1 cellular context compared by ENCODE assay signal in the genomic region with DNA sequence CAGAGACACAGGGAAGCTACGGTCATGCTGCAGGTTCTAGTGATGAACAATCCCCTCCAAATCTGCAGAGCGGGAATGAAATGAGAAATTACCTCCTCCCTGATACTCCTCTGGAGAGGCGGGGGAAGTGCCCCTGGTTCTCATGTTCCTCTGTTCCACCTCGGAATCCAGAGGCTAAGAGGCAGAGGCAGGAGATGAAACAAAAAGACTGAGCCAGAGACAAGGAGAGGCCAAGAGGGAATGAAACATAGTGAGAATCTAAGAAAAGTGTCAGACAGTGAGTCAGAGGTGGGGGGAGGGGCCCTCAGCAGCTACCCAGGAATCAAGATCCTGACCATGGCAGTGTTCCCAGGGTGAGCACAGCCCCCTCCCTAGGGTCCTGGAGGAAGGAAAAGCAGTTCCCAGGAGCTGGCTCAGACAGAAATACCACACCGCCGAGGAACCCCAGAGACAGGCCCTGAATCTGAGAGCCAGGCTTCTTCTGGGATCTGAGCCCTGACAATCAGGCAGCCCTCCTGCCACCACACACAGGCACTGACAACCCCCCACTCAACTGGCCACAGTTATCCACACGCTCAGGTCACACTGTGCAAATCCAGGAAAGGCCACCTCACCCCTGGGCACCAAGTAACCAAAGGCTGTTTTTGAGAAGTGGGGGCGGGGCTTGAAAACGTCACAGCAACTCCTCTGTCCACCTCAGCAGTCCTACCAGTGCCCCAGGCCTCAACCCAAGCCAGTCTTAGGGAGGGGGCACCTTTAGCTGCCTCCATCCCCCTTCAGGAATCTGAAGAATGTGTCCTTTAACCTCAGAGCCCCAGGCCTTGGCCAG.
TF ChIP-seq lines count a peak whose summit lies in the region.

No MANE protein-coding gene starts in this region.

TF ChIP-seq in K562, 482 proteins besides CTCF, POLR2A, EP300 and RAD21 (continued from another document and continues in another):
- TF ChIP-seq LEF1 (IDR thresholded peaks at IDR 0.05) (peak; percentile 89), ETV1 (tag; conservative IDR thresholded peaks at IDR 0.05; ENCODE audit: low read depth) (no peak), SLC30A9 (CRISPR knock-in tag; IDR thresholded peaks at IDR 0.05) (no peak), NCOA2 (IDR thresholded peaks at IDR 0.05; ENCODE audit: partially characterized antibody in 2 of 2) (no peak), SNRNP70 (optimal IDR thresholded peaks at IDR 0.05; ENCODE audit: low read depth, low read length) (no peak), SMAD1 (IDR thresholded peaks at IDR 0.05; ENCODE audit: low read depth, low read length, partially characterized antibody) (no peak), MEF2D (tag; conservative IDR thresholded peaks at IDR 0.05; ENCODE audit: low read depth) (no peak), ZNF561 (CRISPR knock-in tag; conservative IDR thresholded peaks at IDR 0.05) (no peak), PHF21A (IDR thresholded peaks at IDR 0.05; ENCODE audit: borderline replicate concordance, low read depth) (no peak), SUPT5H (IDR thresholded peaks at IDR 0.05) (no peak), ZFPM2 (CRISPR knock-in tag; IDR thresholded peaks at IDR 0.05) (no peak), POLR2G (IDR thresholded peaks at IDR 0.05; ENCODE audit: low read depth, low read length) (peak; percentile 18; the same call in 1 of the 2 replicates), ZNF445 (CRISPR knock-in tag; IDR thresholded peaks at IDR 0.05; ENCODE audit: low read depth) (no peak), STAG1 (CRISPR knock-in tag; IDR thresholded peaks at IDR 0.05; ENCODE audit: borderline replicate concordance) (no peak), ZNF57 (CRISPR knock-in tag; IDR thresholded peaks at IDR 0.05) (no peak), MBD2 (IDR thresholded peaks at IDR 0.05; ENCODE audit: borderline replicate concordance, low read depth) (0 out of 2 replicates have a peak, but pooled peaks have one; percentile 32), GABPB2 (CRISPR knock-in tag; conservative IDR thresholded peaks at IDR 0.05) (no peak), SIN3B (IDR thresholded peaks at IDR 0.05; ENCODE audit: low read depth) (no peak), SMARCC2 (IDR thresholded peaks at IDR 0.05; ENCODE audit: low read depth) (peak; percentile 48; the same call in 1 of the 2 replicates), MYNN (IDR thresholded peaks at IDR 0.05) (peak; percentile 56; the same call in 1 of the 2 replicates), MYNN (CRISPR knock-in tag; IDR thresholded peaks at IDR 0.05) (no peak), CHCHD3 (CRISPR knock-in tag; IDR thresholded peaks at IDR 0.05) (no peak), ARID2 (IDR thresholded peaks at IDR 0.05) (no peak), SRSF3 (IDR thresholded peaks at IDR 0.05; ENCODE audit: insufficient read depth, low read length) (no peak), JUNB (CRISPR knock-in tag; conservative IDR thresholded peaks at IDR 0.05) (0 out of 2 replicates have a peak, but pooled peaks have one; percentile 25), HNRNPK (IDR thresholded peaks at IDR 0.05; ENCODE audit: low read depth, low read length, poor library complexity, severe bottlenecking) (no peak), POLR3A (IDR thresholded peaks at IDR 0.05; ENCODE audit: borderline replicate concordance, extremely low read depth, insufficient read depth, insufficient read length) (no peak), CHD1 (IDR thresholded peaks at IDR 0.05; ENCODE audit: low read length) (no peak), PML (IDR thresholded peaks at IDR 0.05; ENCODE audit: low read length) (no peak)
- TF ChIP-seq, protein P1, sequence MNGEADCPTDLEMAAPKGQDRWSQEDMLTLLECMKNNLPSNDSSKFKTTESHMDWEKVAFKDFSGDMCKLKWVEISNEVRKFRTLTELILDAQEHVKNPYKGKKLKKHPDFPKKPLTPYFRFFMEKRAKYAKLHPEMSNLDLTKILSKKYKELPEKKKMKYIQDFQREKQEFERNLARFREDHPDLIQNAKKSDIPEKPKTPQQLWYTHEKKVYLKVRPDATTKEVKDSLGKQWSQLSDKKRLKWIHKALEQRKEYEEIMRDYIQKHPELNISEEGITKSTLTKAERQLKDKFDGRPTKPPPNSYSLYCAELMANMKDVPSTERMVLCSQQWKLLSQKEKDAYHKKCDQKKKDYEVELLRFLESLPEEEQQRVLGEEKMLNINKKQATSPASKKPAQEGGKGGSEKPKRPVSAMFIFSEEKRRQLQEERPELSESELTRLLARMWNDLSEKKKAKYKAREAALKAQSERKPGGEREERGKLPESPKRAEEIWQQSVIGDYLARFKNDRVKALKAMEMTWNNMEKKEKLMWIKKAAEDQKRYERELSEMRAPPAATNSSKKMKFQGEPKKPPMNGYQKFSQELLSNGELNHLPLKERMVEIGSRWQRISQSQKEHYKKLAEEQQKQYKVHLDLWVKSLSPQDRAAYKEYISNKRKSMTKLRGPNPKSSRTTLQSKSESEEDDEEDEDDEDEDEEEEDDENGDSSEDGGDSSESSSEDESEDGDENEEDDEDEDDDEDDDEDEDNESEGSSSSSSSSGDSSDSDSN (IDR thresholded peaks at IDR 0.05; ENCODE audit: borderline replicate concordance in 1 of 2, low read depth in 2 of 2, low read length in 2 of 2) = peak in 1 of 2 experiments; percentile 52; a peak in 1 of 4 replicates
- TF ChIP-seq, protein P2, sequence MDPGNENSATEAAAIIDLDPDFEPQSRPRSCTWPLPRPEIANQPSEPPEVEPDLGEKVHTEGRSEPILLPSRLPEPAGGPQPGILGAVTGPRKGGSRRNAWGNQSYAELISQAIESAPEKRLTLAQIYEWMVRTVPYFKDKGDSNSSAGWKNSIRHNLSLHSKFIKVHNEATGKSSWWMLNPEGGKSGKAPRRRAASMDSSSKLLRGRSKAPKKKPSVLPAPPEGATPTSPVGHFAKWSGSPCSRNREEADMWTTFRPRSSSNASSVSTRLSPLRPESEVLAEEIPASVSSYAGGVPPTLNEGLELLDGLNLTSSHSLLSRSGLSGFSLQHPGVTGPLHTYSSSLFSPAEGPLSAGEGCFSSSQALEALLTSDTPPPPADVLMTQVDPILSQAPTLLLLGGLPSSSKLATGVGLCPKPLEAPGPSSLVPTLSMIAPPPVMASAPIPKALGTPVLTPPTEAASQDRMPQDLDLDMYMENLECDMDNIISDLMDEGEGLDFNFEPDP (CRISPR knock-in tag; IDR thresholded peaks at IDR 0.05) = no peak
- TF ChIP-seq, protein P3, sequence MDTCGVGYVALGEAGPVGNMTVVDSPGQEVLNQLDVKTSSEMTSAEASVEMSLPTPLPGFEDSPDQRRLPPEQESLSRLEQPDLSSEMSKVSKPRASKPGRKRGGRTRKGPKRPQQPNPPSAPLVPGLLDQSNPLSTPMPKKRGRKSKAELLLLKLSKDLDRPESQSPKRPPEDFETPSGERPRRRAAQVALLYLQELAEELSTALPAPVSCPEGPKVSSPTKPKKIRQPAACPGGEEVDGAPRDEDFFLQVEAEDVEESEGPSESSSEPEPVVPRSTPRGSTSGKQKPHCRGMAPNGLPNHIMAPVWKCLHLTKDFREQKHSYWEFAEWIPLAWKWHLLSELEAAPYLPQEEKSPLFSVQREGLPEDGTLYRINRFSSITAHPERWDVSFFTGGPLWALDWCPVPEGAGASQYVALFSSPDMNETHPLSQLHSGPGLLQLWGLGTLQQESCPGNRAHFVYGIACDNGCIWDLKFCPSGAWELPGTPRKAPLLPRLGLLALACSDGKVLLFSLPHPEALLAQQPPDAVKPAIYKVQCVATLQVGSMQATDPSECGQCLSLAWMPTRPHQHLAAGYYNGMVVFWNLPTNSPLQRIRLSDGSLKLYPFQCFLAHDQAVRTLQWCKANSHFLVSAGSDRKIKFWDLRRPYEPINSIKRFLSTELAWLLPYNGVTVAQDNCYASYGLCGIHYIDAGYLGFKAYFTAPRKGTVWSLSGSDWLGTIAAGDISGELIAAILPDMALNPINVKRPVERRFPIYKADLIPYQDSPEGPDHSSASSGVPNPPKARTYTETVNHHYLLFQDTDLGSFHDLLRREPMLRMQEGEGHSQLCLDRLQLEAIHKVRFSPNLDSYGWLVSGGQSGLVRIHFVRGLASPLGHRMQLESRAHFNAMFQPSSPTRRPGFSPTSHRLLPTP (IDR thresholded peaks at IDR 0.05; ENCODE audit: borderline replicate concordance, extremely low read depth, insufficient read length) = no peak
- TF ChIP-seq, protein P4, sequence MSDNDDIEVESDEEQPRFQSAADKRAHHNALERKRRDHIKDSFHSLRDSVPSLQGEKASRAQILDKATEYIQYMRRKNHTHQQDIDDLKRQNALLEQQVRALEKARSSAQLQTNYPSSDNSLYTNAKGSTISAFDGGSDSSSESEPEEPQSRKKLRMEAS (CRISPR knock-in tag; IDR thresholded peaks at IDR 0.05) = no peak; the same call in 1 of the 2 replicates
- TF ChIP-seq, protein P5, sequence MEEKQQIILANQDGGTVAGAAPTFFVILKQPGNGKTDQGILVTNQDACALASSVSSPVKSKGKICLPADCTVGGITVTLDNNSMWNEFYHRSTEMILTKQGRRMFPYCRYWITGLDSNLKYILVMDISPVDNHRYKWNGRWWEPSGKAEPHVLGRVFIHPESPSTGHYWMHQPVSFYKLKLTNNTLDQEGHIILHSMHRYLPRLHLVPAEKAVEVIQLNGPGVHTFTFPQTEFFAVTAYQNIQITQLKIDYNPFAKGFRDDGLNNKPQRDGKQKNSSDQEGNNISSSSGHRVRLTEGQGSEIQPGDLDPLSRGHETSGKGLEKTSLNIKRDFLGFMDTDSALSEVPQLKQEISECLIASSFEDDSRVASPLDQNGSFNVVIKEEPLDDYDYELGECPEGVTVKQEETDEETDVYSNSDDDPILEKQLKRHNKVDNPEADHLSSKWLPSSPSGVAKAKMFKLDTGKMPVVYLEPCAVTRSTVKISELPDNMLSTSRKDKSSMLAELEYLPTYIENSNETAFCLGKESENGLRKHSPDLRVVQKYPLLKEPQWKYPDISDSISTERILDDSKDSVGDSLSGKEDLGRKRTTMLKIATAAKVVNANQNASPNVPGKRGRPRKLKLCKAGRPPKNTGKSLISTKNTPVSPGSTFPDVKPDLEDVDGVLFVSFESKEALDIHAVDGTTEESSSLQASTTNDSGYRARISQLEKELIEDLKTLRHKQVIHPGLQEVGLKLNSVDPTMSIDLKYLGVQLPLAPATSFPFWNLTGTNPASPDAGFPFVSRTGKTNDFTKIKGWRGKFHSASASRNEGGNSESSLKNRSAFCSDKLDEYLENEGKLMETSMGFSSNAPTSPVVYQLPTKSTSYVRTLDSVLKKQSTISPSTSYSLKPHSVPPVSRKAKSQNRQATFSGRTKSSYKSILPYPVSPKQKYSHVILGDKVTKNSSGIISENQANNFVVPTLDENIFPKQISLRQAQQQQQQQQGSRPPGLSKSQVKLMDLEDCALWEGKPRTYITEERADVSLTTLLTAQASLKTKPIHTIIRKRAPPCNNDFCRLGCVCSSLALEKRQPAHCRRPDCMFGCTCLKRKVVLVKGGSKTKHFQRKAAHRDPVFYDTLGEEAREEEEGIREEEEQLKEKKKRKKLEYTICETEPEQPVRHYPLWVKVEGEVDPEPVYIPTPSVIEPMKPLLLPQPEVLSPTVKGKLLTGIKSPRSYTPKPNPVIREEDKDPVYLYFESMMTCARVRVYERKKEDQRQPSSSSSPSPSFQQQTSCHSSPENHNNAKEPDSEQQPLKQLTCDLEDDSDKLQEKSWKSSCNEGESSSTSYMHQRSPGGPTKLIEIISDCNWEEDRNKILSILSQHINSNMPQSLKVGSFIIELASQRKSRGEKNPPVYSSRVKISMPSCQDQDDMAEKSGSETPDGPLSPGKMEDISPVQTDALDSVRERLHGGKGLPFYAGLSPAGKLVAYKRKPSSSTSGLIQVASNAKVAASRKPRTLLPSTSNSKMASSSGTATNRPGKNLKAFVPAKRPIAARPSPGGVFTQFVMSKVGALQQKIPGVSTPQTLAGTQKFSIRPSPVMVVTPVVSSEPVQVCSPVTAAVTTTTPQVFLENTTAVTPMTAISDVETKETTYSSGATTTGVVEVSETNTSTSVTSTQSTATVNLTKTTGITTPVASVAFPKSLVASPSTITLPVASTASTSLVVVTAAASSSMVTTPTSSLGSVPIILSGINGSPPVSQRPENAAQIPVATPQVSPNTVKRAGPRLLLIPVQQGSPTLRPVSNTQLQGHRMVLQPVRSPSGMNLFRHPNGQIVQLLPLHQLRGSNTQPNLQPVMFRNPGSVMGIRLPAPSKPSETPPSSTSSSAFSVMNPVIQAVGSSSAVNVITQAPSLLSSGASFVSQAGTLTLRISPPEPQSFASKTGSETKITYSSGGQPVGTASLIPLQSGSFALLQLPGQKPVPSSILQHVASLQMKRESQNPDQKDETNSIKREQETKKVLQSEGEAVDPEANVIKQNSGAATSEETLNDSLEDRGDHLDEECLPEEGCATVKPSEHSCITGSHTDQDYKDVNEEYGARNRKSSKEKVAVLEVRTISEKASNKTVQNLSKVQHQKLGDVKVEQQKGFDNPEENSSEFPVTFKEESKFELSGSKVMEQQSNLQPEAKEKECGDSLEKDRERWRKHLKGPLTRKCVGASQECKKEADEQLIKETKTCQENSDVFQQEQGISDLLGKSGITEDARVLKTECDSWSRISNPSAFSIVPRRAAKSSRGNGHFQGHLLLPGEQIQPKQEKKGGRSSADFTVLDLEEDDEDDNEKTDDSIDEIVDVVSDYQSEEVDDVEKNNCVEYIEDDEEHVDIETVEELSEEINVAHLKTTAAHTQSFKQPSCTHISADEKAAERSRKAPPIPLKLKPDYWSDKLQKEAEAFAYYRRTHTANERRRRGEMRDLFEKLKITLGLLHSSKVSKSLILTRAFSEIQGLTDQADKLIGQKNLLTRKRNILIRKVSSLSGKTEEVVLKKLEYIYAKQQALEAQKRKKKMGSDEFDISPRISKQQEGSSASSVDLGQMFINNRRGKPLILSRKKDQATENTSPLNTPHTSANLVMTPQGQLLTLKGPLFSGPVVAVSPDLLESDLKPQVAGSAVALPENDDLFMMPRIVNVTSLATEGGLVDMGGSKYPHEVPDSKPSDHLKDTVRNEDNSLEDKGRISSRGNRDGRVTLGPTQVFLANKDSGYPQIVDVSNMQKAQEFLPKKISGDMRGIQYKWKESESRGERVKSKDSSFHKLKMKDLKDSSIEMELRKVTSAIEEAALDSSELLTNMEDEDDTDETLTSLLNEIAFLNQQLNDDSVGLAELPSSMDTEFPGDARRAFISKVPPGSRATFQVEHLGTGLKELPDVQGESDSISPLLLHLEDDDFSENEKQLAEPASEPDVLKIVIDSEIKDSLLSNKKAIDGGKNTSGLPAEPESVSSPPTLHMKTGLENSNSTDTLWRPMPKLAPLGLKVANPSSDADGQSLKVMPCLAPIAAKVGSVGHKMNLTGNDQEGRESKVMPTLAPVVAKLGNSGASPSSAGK (IDR thresholded peaks at IDR 0.05) = no peak
- TF ChIP-seq, protein P6, sequence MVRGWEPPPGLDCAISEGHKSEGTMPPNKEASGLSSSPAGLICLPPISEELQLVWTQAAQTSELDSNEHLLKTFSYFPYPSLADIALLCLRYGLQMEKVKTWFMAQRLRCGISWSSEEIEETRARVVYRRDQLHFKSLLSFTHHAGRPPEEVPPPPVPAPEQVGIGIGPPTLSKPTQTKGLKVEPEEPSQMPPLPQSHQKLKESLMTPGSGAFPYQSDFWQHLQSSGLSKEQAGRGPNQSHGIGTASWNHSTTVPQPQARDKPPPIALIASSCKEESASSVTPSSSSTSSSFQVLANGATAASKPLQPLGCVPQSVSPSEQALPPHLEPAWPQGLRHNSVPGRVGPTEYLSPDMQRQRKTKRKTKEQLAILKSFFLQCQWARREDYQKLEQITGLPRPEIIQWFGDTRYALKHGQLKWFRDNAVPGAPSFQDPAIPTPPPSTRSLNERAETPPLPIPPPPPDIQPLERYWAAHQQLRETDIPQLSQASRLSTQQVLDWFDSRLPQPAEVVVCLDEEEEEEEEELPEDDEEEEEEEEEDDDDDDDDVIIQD (CRISPR knock-in tag; IDR thresholded peaks at IDR 0.05) = no peak
